In the genomic region with DNA sequence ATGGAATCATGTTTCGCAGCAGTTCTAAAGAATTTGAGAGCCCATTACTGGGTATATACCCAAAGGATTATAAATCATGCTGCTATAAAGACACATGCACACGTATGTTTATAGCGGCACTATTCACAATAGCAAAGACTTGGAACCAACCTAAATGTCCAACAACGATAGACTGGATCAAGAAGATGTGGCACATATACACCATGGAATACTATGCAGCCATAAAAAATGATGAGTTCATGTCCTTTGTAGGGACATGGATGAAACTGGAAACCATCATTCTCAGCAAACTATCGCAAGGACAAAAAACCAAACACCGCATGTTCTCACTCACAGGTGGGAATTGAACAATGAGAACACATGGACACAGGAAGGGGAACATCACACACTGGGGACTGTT, we compare ENCODE assay signal across 4 cellular contexts.
A peak's percentile ranks its signal among the peaks of the same experiment; 100 is the strongest.
DNase-seq lines count a peak whose midpoint lies in the region; ATAC-seq, FAIRE-seq and TF ChIP-seq lines count a peak whose summit lies in the region.
"Not testable (repeated sequence)": the region's sequence is repeated elsewhere in the genome, so short reads cannot be mapped to it uniquely, and the experiment has no call there.

No MANE protein-coding gene starts in this region.

- not testable (repeated sequence) for H3K36me3 ChIP-seq in HEK293 (ENCODE audit: control insufficient read depth in 2 of 2, insufficient read depth in 1 of 2, low read length in 2 of 2); K562 (ENCODE audit: control insufficient read depth, insufficient read depth, low read length)

- not testable (repeated sequence) for H3K4me2 ChIP-seq in K562 (ENCODE audit: insufficient read depth, low read length)

- not testable (repeated sequence) for H3K4me3 ChIP-seq in HEK293 (ENCODE audit: low read depth, low read length); K562

- POLR2A ChIA-PET in HEK293 (lab: Yijun Ruan, JAX); K562 (lab: Yijun Ruan, JAX): not testable (repeated sequence)

- not testable (repeated sequence) for TF ChIP-seq EP300 in K562 (IDR thresholded peaks at IDR 0.05; ENCODE audit: low read length)

- not testable (repeated sequence) for H3K9me3 ChIP-seq in HEK293 (ENCODE audit: control insufficient read depth, insufficient read depth, low read depth, low read length); K562 (replicated peaks; ENCODE audit: control insufficient read depth, insufficient read depth, low read depth, low read length)

- in situ Hi-C loops in K562 (cut with MboI), result not testable (repeated sequence)

- not testable (repeated sequence) for ATAC-seq in K562

- not testable (repeated sequence) for H2AFZ ChIP-seq in K562 (ENCODE audit: low read depth, low read length)

- H3K9me1 ChIP-seq in K562 (ENCODE audit: control insufficient read depth, insufficient read depth, low read length), result not testable (repeated sequence)

- TF ChIP-seq CTCF in HEK293 (tag by site-specific recombination; IDR thresholded peaks at IDR 0.05); K562 (IDR thresholded peaks at IDR 0.05 in 2 of 3, conservative IDR thresholded peaks at IDR 0.05 in 1 of 3; ENCODE audit: insufficient read depth in 2 of 3, low read depth in 1 of 3, low read length in 3 of 3); endothelial cell (IDR thresholded peaks at IDR 0.05; ENCODE audit: unreplicated experiment); neural crest cell (conservative IDR thresholded peaks at IDR 0.05): not testable (repeated sequence)

- H3K27ac ChIP-seq in HEK293 (ENCODE audit: extremely low read depth, low read depth, low read length); K562 (ENCODE audit: extremely low read depth, low read depth, low read length): not testable (repeated sequence)

- not testable (repeated sequence) for H3K27me3 ChIP-seq in K562 (ENCODE audit: control insufficient read depth in 2 of 2, insufficient read depth in 2 of 2, low read length in 2 of 2)

- H3K27ac Mint-ChIP-seq in endothelial cell (ENCODE audit: unreplicated experiment); neural crest cell (ENCODE audit: unreplicated experiment): not testable (repeated sequence)

- H3K4me1 Mint-ChIP-seq in endothelial cell (ENCODE audit: unreplicated experiment), result peaks cover 34% of the 10 kb centered on the region
- peaks cover 11% of the 10 kb centered on the region for H3K4me1 Mint-ChIP-seq in neural crest cell

- not testable (repeated sequence) for H3K4me1 ChIP-seq in HEK293 (ENCODE audit: control insufficient read depth, insufficient read depth, low read length)
- peaks cover 17 to 25% of the 10 kb centered on the region in 2 experiments for H3K4me1 ChIP-seq in K562 (replicated peaks in 1 of 2; ENCODE audit: control insufficient read depth in 2 of 2, insufficient read depth in 2 of 2, low read length in 2 of 2)

- CTCF ChIA-PET in HEK293 (lab: Yijun Ruan, JAX); K562 (lab: Yijun Ruan, JAX; ENCODE audit: low intra/inter-chr PET ratio): not testable (repeated sequence)

- H3K9me3 Mint-ChIP-seq in endothelial cell (ENCODE audit: unreplicated experiment); neural crest cell: not testable (repeated sequence)

- not testable (repeated sequence) for TF ChIP-seq RAD21 in K562 (CRISPR knock-in tag; conservative IDR thresholded peaks at IDR 0.05 in 1 of 2, IDR thresholded peaks at IDR 0.05 in 1 of 2)

- not testable (repeated sequence) for FAIRE-seq in K562 (lab: Jason Lieb, UNC)

- H3K27me3 Mint-ChIP-seq in endothelial cell (ENCODE audit: unreplicated experiment) (peaks cover 16% of the 10 kb centered on the region), neural crest cell (ENCODE audit: low read depth) (peaks cover 47% of the 10 kb centered on the region)

- intact Hi-C loops in K562 (cut with micrococcal nuclease), result not testable (repeated sequence)

- H3K4me3 Mint-ChIP-seq in endothelial cell (ENCODE audit: unreplicated experiment) (peak overlapping the region; percentile 24), neural crest cell (peak overlapping the region; percentile 50)

- H3K9ac ChIP-seq in K562 (ENCODE audit: insufficient read depth in 1 of 2, low read depth in 2 of 2, low read length in 2 of 2), result not testable (repeated sequence)

- not testable (repeated sequence) for BruUV-seq in K562 (replicated peaks; lab: Mats Ljungman, UMichigan)

- not testable (repeated sequence) for H4K20me1 ChIP-seq in K562 (replicated peaks; ENCODE audit: control insufficient read depth, insufficient read depth, low read length)

- 65% methylated on average over 2 of the region's 6 CpGs for WGBS in K562 (ENCODE audit: insufficient coverage, low coverage, missing lambda C conversion rate)

- DNase-seq in K562 (ENCODE audit: extremely low read depth in 1 of 4, low spot score in 3 of 4); endothelial cell (ENCODE audit: low spot score); neural crest cell (ENCODE audit: low read depth, low spot score): not testable (repeated sequence)

- TF ChIP-seq POLR2A in K562 (conservative IDR thresholded peaks at IDR 0.05), result not testable (repeated sequence)

- peaks cover 13% of the 10 kb centered on the region; the same call in 2 of the 3 replicates for H3K79me2 ChIP-seq in K562 (ENCODE audit: control insufficient read depth, insufficient read depth, low read length)

- H3K36me3 Mint-ChIP-seq in endothelial cell (ENCODE audit: low read depth, unreplicated experiment), result peaks cover 24% of the 10 kb centered on the region
- H3K36me3 Mint-ChIP-seq in neural crest cell (ENCODE audit: low read depth), result not testable (repeated sequence)

TF ChIP-seq in HEK293, 187 proteins besides CTCF, POLR2A, EP300 and RAD21:
- TF ChIP-seq ZNF146 (tag by site-specific recombination; IDR thresholded peaks at IDR 0.05) (peak; percentile 98), ZNF580 (tag by site-specific recombination; IDR thresholded peaks at IDR 0.05) (0 out of 2 replicates have a peak, but pooled peaks have one; percentile 63)

TF ChIP-seq in K562, 482 proteins besides CTCF, POLR2A, EP300 and RAD21:
- TF ChIP-seq ZNF146 (CRISPR knock-in tag; IDR thresholded peaks at IDR 0.05; ENCODE audit: unreplicated experiment) (peak; percentile 61), KDM1A (IDR thresholded peaks at IDR 0.05) (0 out of 4 replicates have a peak, but pooled peaks of 1 of the 2 experiments have one; percentile 33)
